Comparison of ENCODE assay signal across 7 cellular contexts in genomic region chr3:30624451-30624850, GRCh38. TPM values are rescaled to one million over a fixed set of nuclear protein-coding genes. Genes with fewer than 3 reads are reported as not detected.
DNase-seq lines count a peak whose midpoint lies in the region; ATAC-seq, FAIRE-seq and TF ChIP-seq lines count a peak whose summit lies in the region.
"Not testable (repeated sequence)": the region's sequence is repeated elsewhere in the genome, so short reads cannot be mapped to it uniquely, and the experiment has no call there.

No MANE protein-coding gene starts in this region.

- H3K4me1 Mint-ChIP-seq in CD4-positive, alpha-beta memory T cell, result peaks cover 69 to 98% (median 82%) of the 10 kb centered on the region in 4 donors
- peaks cover 78% of the 10 kb centered on the region for H3K4me1 Mint-ChIP-seq in activated CD4-positive, alpha-beta T cell treated with anti-CD3 and anti-CD28 coated beads, Interleukin-2, amount 10 ng/mL, durations not matched to agents 24 days and 14 days
- H3K4me1 Mint-ChIP-seq in activated naive CD4-positive, alpha-beta T cell treated with anti-CD3 and anti-CD28 coated beads for 36 hours (ENCODE audit: low read depth), result peaks cover 88% of the 10 kb centered on the region
- H3K4me1 Mint-ChIP-seq in central memory CD8-positive, alpha-beta T cell, result peaks cover 73% of the 10 kb centered on the region

- FAIRE-seq in keratinocyte (lab: Jason Lieb, UNC), result not testable (repeated sequence)

- POLR2A ChIA-PET in CD4-positive, alpha-beta memory T cell (lab: Charles Lee; ENCODE audit: partially characterized antibody), result interaction anchor here (0.6 to 4.0 kb wide), 11 partner anchors 8 to 826 kb away, joined by 3 to 36 read pairs (median 4); partner anchors contain the start of gene TGFBR2

- not testable (repeated sequence) for H2AFZ ChIP-seq in keratinocyte (ENCODE audit: control insufficient read depth, low read length)

- WGBS in spleen, 5 donors, result 66 to 76% (median 67%) methylated on average over 7 of the region's 7 CpGs

- not testable (repeated sequence) for H3K9me3 ChIP-seq in CD4-positive, alpha-beta memory T cell (ENCODE audit: control insufficient read depth in 1 of 2, low read length in 2 of 2); keratinocyte (ENCODE audit: control insufficient read depth, low read depth, low read length); spleen

- not testable (repeated sequence) for H3K36me3 ChIP-seq in CD4-positive, alpha-beta memory T cell (ENCODE audit: insufficient read depth, low read length)
- H3K36me3 ChIP-seq in keratinocyte (ENCODE audit: control insufficient read depth in 2 of 2, extremely low read depth in 1 of 2, insufficient read depth in 2 of 2, low read length in 2 of 2), result peaks cover 15 to 29% of the 10 kb centered on the region in 2 experiments
- H3K36me3 ChIP-seq in spleen, result peaks cover 0 to 60% (median 0%) of the 10 kb centered on the region in 6 donors

- H3K4me2 ChIP-seq in keratinocyte (ENCODE audit: control insufficient read depth, extremely low read depth, insufficient read depth, low read depth, low read length), result peak overlapping the region; percentile 57

- H3K9me1 ChIP-seq in keratinocyte (ENCODE audit: control insufficient read depth, extremely low read depth, insufficient read depth, low read length), result not testable (repeated sequence)

- H3K9ac ChIP-seq in keratinocyte (ENCODE audit: control insufficient read depth, extremely low read depth, insufficient read depth, low read length), result not testable (repeated sequence)

- not testable (repeated sequence) for H3K4me3 ChIP-seq in CD4-positive, alpha-beta memory T cell (ENCODE audit: low read length in 2 of 2); keratinocyte (ENCODE audit: control insufficient read depth in 2 of 3, extremely low read depth in 1 of 3, insufficient read depth in 2 of 3, low read depth in 1 of 3, low read length in 3 of 3); spleen

- H3K27me3 Mint-ChIP-seq in CD4-positive, alpha-beta memory T cell; activated CD4-positive, alpha-beta T cell treated with anti-CD3 and anti-CD28 coated beads, Interleukin-2, amount 10 ng/mL, durations not matched to agents 24 days and 14 days; activated naive CD4-positive, alpha-beta T cell treated with anti-CD3 and anti-CD28 coated beads for 36 hours (ENCODE audit: low read depth); central memory CD8-positive, alpha-beta T cell: not testable (repeated sequence)

- peaks cover 48 to 55% of the 10 kb centered on the region in 2 donors for H3K36me3 Mint-ChIP-seq in CD4-positive, alpha-beta memory T cell
- peaks cover 59% of the 10 kb centered on the region for H3K36me3 Mint-ChIP-seq in activated CD4-positive, alpha-beta T cell treated with anti-CD3 and anti-CD28 coated beads, Interleukin-2, amount 10 ng/mL, durations not matched to agents 24 days and 14 days (ENCODE audit: low read depth)
- peaks cover 77% of the 10 kb centered on the region for H3K36me3 Mint-ChIP-seq in activated naive CD4-positive, alpha-beta T cell treated with anti-CD3 and anti-CD28 coated beads for 36 hours (ENCODE audit: low read depth)
- peaks cover 35% of the 10 kb centered on the region for H3K36me3 Mint-ChIP-seq in central memory CD8-positive, alpha-beta T cell (ENCODE audit: insufficient read depth)

- H3K79me2 ChIP-seq in keratinocyte (ENCODE audit: control insufficient read depth, insufficient read depth, low read length), result peaks cover 89% of the 10 kb centered on the region

- not testable (repeated sequence) for H3K27ac ChIP-seq in CD4-positive, alpha-beta memory T cell (ENCODE audit: low read depth, low read length)
- H3K27ac ChIP-seq in keratinocyte (ENCODE audit: control insufficient read depth, insufficient read depth, low read length) (peak overlapping the region; percentile 93), spleen (peak overlapping the region; percentile 44 to 100 (median 89))

- TF ChIP-seq CTCF in keratinocyte (optimal IDR thresholded peaks at IDR 0.05 in 1 of 3, IDR thresholded peaks at IDR 0.05 in 1 of 3, conservative IDR thresholded peaks at IDR 0.05 in 1 of 3; ENCODE audit: extremely low read depth in 1 of 3, insufficient read depth in 2 of 3, low read length in 3 of 3); spleen (IDR thresholded peaks at IDR 0.05 in 8 of 11, conservative IDR thresholded peaks at IDR 0.05 in 3 of 11): not testable (repeated sequence)

- peaks cover 99% of the 10 kb centered on the region for H3K4me1 ChIP-seq in CD4-positive, alpha-beta memory T cell (ENCODE audit: insufficient read depth, low read length)
- H3K4me1 ChIP-seq in keratinocyte (ENCODE audit: control insufficient read depth, extremely low read depth, insufficient read depth, low read length), result peaks cover 63% of the 10 kb centered on the region
- peaks cover 83 to 100% (median 100%) of the 10 kb centered on the region in 6 donors for H3K4me1 ChIP-seq in spleen

- intact Hi-C loops in CD4-positive, alpha-beta memory T cell (cut with micrococcal nuclease); activated naive CD4-positive, alpha-beta T cell treated with anti-CD3 and anti-CD28 coated beads for 36 hours (cut with micrococcal nuclease); spleen (cut with DNase I; ENCODE audit: low total_unique reads): not testable (repeated sequence)
- intact Hi-C loops in activated CD4-positive, alpha-beta T cell treated with anti-CD3 and anti-CD28 coated beads, Interleukin-2, amount 10 ng/mL, durations not matched to agents 24 days and 14 days (cut with micrococcal nuclease), result loop anchor here (5.0 to 10.0 kb wide), 2 partner anchors 277 to 1130 kb away; no protein-coding TSS in a partner anchor

- not testable (repeated sequence) for H3K27me3 ChIP-seq in CD4-positive, alpha-beta memory T cell (ENCODE audit: insufficient read depth, low read length); keratinocyte (ENCODE audit: control insufficient read depth, extremely low read depth, insufficient read depth, low read length); spleen (replicated peaks in 1 of 7)

- H3K4me3 Mint-ChIP-seq in CD4-positive, alpha-beta memory T cell, result peak overlapping the region in 6 of 8 donors; percentile 32 to 59 (median 44)
- peak overlapping the region; percentile 77 for H3K4me3 Mint-ChIP-seq in activated CD4-positive, alpha-beta T cell treated with anti-CD3 and anti-CD28 coated beads, Interleukin-2, amount 10 ng/mL, durations not matched to agents 24 days and 14 days
- peak overlapping the region; percentile 55 for H3K4me3 Mint-ChIP-seq in activated naive CD4-positive, alpha-beta T cell treated with anti-CD3 and anti-CD28 coated beads for 36 hours
- not testable (repeated sequence) for H3K4me3 Mint-ChIP-seq in central memory CD8-positive, alpha-beta T cell

- H3K9me3 Mint-ChIP-seq in CD4-positive, alpha-beta memory T cell; activated CD4-positive, alpha-beta T cell treated with anti-CD3 and anti-CD28 coated beads, Interleukin-2, amount 10 ng/mL, durations not matched to agents 24 days and 14 days; activated naive CD4-positive, alpha-beta T cell treated with anti-CD3 and anti-CD28 coated beads for 36 hours; central memory CD8-positive, alpha-beta T cell: not testable (repeated sequence)

- not testable (repeated sequence) for TF ChIP-seq POLR2A in spleen (IDR thresholded peaks at IDR 0.05)

- ATAC-seq in central memory CD8-positive, alpha-beta T cell (replicated peaks; ENCODE audit: extremely low read depth, poor library complexity, severe bottlenecking), result not testable (repeated sequence)

- peaks cover 13% of the 10 kb centered on the region for H4K20me1 ChIP-seq in keratinocyte (ENCODE audit: control insufficient read depth, extremely low read depth, insufficient read depth, low read length)

- DNase-seq in CD4-positive, alpha-beta memory T cell; activated CD4-positive, alpha-beta T cell treated with anti-CD3 and anti-CD28 coated beads, Interleukin-2, amount 10 ng/mL, durations not matched to agents 24 days and 14 days; activated naive CD4-positive, alpha-beta T cell treated with anti-CD3 and anti-CD28 coated beads for 36 hours; central memory CD8-positive, alpha-beta T cell (ENCODE audit: low spot score in 2 of 2); keratinocyte (ENCODE audit: low read depth, low spot score); spleen: not testable (repeated sequence)
- DNase-seq in MV-4-11 (lab: John Stamatoyannopoulos, UW), result peak; percentile 35

- CTCF ChIA-PET in CD4-positive, alpha-beta memory T cell (lab: Charles Lee; ENCODE audit: partially characterized antibody), result interaction anchor here (0.9 to 2.2 kb wide), 6 partner anchors 11 to 68 kb away, joined by 3 to 9 read pairs (median 4); no protein-coding TSS in a partner anchor
- CTCF ChIA-PET in activated naive CD4-positive, alpha-beta T cell treated with anti-CD3 and anti-CD28 coated beads for 36 hours (lab: Charles Lee), result interaction anchor here (0.6 kb wide), 2 partner anchors 36 to 47 kb away, joined by 3 read pairs; no protein-coding TSS in a partner anchor

- H3K27ac Mint-ChIP-seq in CD4-positive, alpha-beta memory T cell, result peak overlapping the region; percentile 38 to 92 (median 88)
- peak overlapping the region; percentile 94 for H3K27ac Mint-ChIP-seq in activated CD4-positive, alpha-beta T cell treated with anti-CD3 and anti-CD28 coated beads, Interleukin-2, amount 10 ng/mL, durations not matched to agents 24 days and 14 days
- H3K27ac Mint-ChIP-seq in activated naive CD4-positive, alpha-beta T cell treated with anti-CD3 and anti-CD28 coated beads for 36 hours, result peak overlapping the region; percentile 98
- peak overlapping the region; percentile 82 for H3K27ac Mint-ChIP-seq in central memory CD8-positive, alpha-beta T cell (ENCODE audit: low read depth)

- dilution Hi-C loops in keratinocyte (cut with MboI; ENCODE audit: extremely low pct_ligation_motif_present, low sequenced_read_pairs), result not testable (repeated sequence)

RNA-seq across cellular contexts. Expression of gene TGFBR2, which starts 18.1 kb away (rescaled TPM):
- total RNA-seq in CD4-positive, alpha-beta memory T cell, result 100 to 1,000 TPM; 110 TPM
- polyA plus RNA-seq in CD4-positive, alpha-beta memory T cell, result 100 to 1,000 TPM in 1 of 2 donors, 10 to 100 TPM in 1; 58.7 to 110 TPM
- total RNA-seq in activated CD4-positive, alpha-beta T cell treated with anti-CD3 and anti-CD28 coated beads, Interleukin-2, amount 10 ng/mL, durations not matched to agents 24 days and 14 days, result 45.3 and 47.6 TPM in 2 replicates
- total RNA-seq in activated naive CD4-positive, alpha-beta T cell treated with anti-CD3 and anti-CD28 coated beads for 36 hours, result 10 to 100 TPM; 57.8 to 58.1 TPM
- polyA plus RNA-seq in keratinocyte (250 to 402 TPM (median 303 TPM) in 3 replicates), spleen (10 to 100 TPM; 18.2 to 45.6 (median 33.7) TPM)
- polyA plus RNA-seq in keratinocyte (2011; ENCODE audit: low read depth), result 39.9 TPM
- 201 and 293 TPM in 2 replicates for polyA plus RNA-seq in keratinocyte (2011; cell fraction: cytosol; rRNA removed)
- polyA plus RNA-seq in keratinocyte (2011; cell fraction: nucleus; rRNA removed), result 332 and 361 TPM in 2 replicates
- polyA plus RNA-seq in keratinocyte (2012; ENCODE audit: low replicate concordance), result 37.4 and 256 TPM in 2 replicates
- polyA minus RNA-seq in keratinocyte, result 379 to 451 TPM (median 420 TPM) in 3 replicates
- polyA minus RNA-seq in keratinocyte (2011; cell fraction: cytosol; rRNA and poly(A)+ RNA removed), result 312 TPM
- 400 and 638 TPM in 2 replicates for polyA minus RNA-seq in keratinocyte (2011; cell fraction: nucleus; rRNA and poly(A)+ RNA removed)
- 100 to 1,000 TPM; 163 to 322 (median 277) TPM for total RNA-seq in spleen
